In the genomic region with DNA sequence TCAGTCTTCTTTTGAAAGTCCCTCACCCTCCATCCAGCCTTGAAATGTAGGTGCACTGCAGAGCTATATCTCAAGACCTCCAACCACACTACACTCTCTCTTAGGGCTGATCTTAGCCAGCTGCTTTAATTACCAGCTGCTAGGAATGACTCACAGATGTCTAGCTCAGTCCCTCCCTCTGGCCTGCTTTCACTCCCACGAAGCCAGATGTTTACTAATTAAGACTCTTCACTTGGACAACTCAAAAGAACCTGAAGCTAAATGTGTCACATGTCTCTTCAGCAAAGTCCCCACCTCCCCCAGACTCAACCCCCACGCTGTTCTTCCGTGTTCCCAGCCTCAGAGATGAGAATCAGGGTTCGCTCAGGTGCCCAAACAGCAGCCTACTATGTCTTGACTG, we compare ENCODE assay signal across 9 cellular contexts. TPM values are rescaled to one million over a fixed set of nuclear protein-coding genes. Genes with fewer than 3 reads are reported as not detected.
DNase-seq lines count a peak whose midpoint lies in the region; ATAC-seq, FAIRE-seq and TF ChIP-seq lines count a peak whose summit lies in the region.
"Had no signal": no experiment of that assay in that cellular context is flagged by ENCODE, and none has a peak within 500 bp of the region (broad histone marks: within the 10 kb centered on the region; RNA-seq: fewer than 3 reads in every experiment).

No MANE protein-coding gene starts in this region.

- no peak for FAIRE-seq in A549 (lab: Jason Lieb, UNC)

- 89% methylated on average over 4 of the region's 4 CpGs for WGBS in A549 (ENCODE audit: missing lambda C conversion rate)

- H3K27ac ChIP-seq in A549, result no peak overlapping the region

- ATAC-seq in A549 (no peak), HG02970 (IDR thresholded peaks at IDR 0.05; ENCODE audit: low FRiP score, unreplicated experiment) (no peak), GM18505 (IDR thresholded peaks at IDR 0.05; ENCODE audit: unreplicated experiment) (no peak)

- H3K36me3 Mint-ChIP-seq in T-helper 2 cell treated with Interferon-gamma antibody and Interleukin-4, amounts not matched to agents 5 μg/mL and 100 μg/mL, for 36 hours (ENCODE audit: low read depth), result peaks cover 23% of the 10 kb centered on the region

- no peak for DNase-seq in A549 (ENCODE audit: low read depth in 1 of 2, low spot score in 1 of 2)
- peak; percentile 30 for DNase-seq in GM12865 (ENCODE audit: low read depth)
- no peak for DNase-seq in T-helper 2 cell treated with Interferon-gamma antibody and Interleukin-4, amounts not matched to agents 5 μg/mL and 100 μg/mL, for 36 hours (ENCODE audit: low spot score)
- peak in 38 of 42 donors; percentile 6 to 73 (median 43) for DNase-seq in head of caudate nucleus
- DNase-seq in amygdala (lab: John Stamatoyannopoulos, UW), result no peak
- DNase-seq in NCI-H2227 (lab: John Stamatoyannopoulos, UW; ENCODE audit: unreplicated experiment), result no peak
- DNase-seq: left cardiac atrium had no signal

- H3K4me1 ChIP-seq in A549, result peaks cover 31% of the 10 kb centered on the region

- POLR2A ChIA-PET in A549 (lab: Yijun Ruan, JAX), result no interaction called here

- no peaks in the 10 kb centered on the region for H3K9me3 ChIP-seq in A549

- H3K4me3 Mint-ChIP-seq in T-helper 2 cell treated with Interferon-gamma antibody and Interleukin-4, amounts not matched to agents 5 μg/mL and 100 μg/mL, for 36 hours, result no peak overlapping the region

- no peak for TF ChIP-seq RAD21 in A549 (conservative IDR thresholded peaks at IDR 0.05 in 1 of 2, IDR thresholded peaks at IDR 0.05 in 1 of 2)

- H3K4me2 ChIP-seq in A549, result peak overlapping the region; percentile 79; the same call in 1 of the 3 replicates

- CTCF ChIA-PET in A549 (lab: Yijun Ruan, JAX), result no interaction called here

- TF ChIP-seq EP300 in A549 (IDR thresholded peaks at IDR 0.05), result no peak

- no peak overlapping the region for H3K4me3 ChIP-seq in A549
- no peak overlapping the region for H3K4me3 ChIP-seq in GM12865 (ENCODE audit: low read depth, low read length)

- H3K9me3 Mint-ChIP-seq in T-helper 2 cell treated with Interferon-gamma antibody and Interleukin-4, amounts not matched to agents 5 μg/mL and 100 μg/mL, for 36 hours, result no peaks in the 10 kb centered on the region

- intact Hi-C loops in head of caudate nucleus (cut with DNase I), result no loop called here

- peaks cover 28% of the 10 kb centered on the region for H3K4me1 Mint-ChIP-seq in T-helper 2 cell treated with Interferon-gamma antibody and Interleukin-4, amounts not matched to agents 5 μg/mL and 100 μg/mL, for 36 hours (ENCODE audit: low read depth)

- TF ChIP-seq POLR2A in A549 (IDR thresholded peaks at IDR 0.05; ENCODE audit: low read length) (no peak), GM18505 (IDR thresholded peaks at IDR 0.05; ENCODE audit: borderline replicate concordance, extremely low read depth, insufficient read depth, insufficient read length) (no peak)

- no peaks in the 10 kb centered on the region for H3K27me3 Mint-ChIP-seq in T-helper 2 cell treated with Interferon-gamma antibody and Interleukin-4, amounts not matched to agents 5 μg/mL and 100 μg/mL, for 36 hours (ENCODE audit: low read depth)

- TF ChIP-seq CTCF in A549 (IDR thresholded peaks at IDR 0.05) (no peak), GM12865 (IDR thresholded peaks at IDR 0.05; ENCODE audit: insufficient read depth, low read depth, low read length, missing control alignments) (no peak)

- H3K27ac Mint-ChIP-seq in T-helper 2 cell treated with Interferon-gamma antibody and Interleukin-4, amounts not matched to agents 5 μg/mL and 100 μg/mL, for 36 hours, result peak overlapping the region; percentile 60

TF ChIP-seq in A549, 52 proteins besides CTCF, POLR2A, EP300 and RAD21:
- TF ChIP-seq HOXB13 (CRISPR knock-in tag; IDR thresholded peaks at IDR 0.05; ENCODE audit: low read depth) (no peak), TFCP2L1 (CRISPR knock-in tag; IDR thresholded peaks at IDR 0.05) (no peak), FOXS1 (CRISPR knock-in tag; IDR thresholded peaks at IDR 0.05) (no peak), ZC3H11A (IDR thresholded peaks at IDR 0.05) (no peak), HES2 (IDR thresholded peaks at IDR 0.05) (no peak)
- TF ChIP-seq, protein P1, sequence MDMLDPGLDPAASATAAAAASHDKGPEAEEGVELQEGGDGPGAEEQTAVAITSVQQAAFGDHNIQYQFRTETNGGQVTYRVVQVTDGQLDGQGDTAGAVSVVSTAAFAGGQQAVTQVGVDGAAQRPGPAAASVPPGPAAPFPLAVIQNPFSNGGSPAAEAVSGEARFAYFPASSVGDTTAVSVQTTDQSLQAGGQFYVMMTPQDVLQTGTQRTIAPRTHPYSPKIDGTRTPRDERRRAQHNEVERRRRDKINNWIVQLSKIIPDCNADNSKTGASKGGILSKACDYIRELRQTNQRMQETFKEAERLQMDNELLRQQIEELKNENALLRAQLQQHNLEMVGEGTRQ (IDR thresholded peaks at IDR 0.05), result no peak
- TF ChIP-seq, protein P2, sequence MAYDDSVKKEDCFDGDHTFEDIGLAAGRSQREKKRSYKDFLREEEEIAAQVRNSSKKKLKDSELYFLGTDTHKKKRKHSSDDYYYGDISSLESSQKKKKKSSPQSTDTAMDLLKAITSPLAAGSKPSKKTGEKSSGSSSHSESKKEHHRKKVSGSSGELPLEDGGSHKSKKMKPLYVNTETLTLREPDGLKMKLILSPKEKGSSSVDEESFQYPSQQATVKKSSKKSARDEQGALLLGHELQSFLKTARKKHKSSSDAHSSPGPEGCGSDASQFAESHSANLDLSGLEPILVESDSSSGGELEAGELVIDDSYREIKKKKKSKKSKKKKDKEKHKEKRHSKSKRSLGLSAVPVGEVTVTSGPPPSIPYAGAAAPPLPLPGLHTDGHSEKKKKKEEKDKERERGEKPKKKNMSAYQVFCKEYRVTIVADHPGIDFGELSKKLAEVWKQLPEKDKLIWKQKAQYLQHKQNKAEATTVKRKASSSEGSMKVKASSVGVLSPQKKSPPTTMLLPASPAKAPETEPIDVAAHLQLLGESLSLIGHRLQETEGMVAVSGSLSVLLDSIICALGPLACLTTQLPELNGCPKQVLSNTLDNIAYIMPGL (CRISPR knock-in tag; IDR thresholded peaks at IDR 0.05; ENCODE audit: borderline replicate concordance), result no peak

RNA-seq across cellular contexts. Expression of gene GTF3C1, which starts 2.6 kb away (rescaled TPM):
- polyA plus RNA-seq in A549 (2011; rRNA removed) (40.1 and 41.6 TPM in 2 replicates), A549 (2017; fragmentation: RNase III; extraction: RNeasy Plus Mini Kit Qiagen cat#74134 plus additional on column Dnase treatment) (47.8 to 54.2 TPM (median 51.8 TPM) in 3 replicates)
- 45.7 and 51.2 TPM in 2 replicates for polyA plus RNA-seq in A549 (2012; cell fraction: cytosol; rRNA removed)
- polyA plus RNA-seq in A549 (2012; cell fraction: nucleus; rRNA removed), result 252 and 263 TPM in 2 replicates
- polyA minus RNA-seq in A549 (2011; rRNA and poly(A)+ RNA removed), result 100 and 110 TPM in 2 replicates

RNA-seq across cellular contexts. Expression of gene KATNIP, which starts 2.8 kb away (rescaled TPM):
- polyA plus RNA-seq in A549 (2011; rRNA removed), result 27.1 and 27.9 TPM in 2 replicates
- polyA plus RNA-seq in A549 (2012; cell fraction: cytosol; rRNA removed), result 17.1 and 18.5 TPM in 2 replicates
- polyA plus RNA-seq in A549 (2012; cell fraction: nucleus; rRNA removed), result 77.9 and 87.4 TPM in 2 replicates
- 12.8 to 13.5 TPM (median 13.4 TPM) in 3 replicates for polyA plus RNA-seq in A549 (2017; fragmentation: RNase III; extraction: RNeasy Plus Mini Kit Qiagen cat#74134 plus additional on column Dnase treatment)
- 31.7 and 45.8 TPM in 2 replicates for polyA minus RNA-seq in A549 (2011; rRNA and poly(A)+ RNA removed)

Comparison
In these comparisons a context has a peak if more than half of its experiments do, and no peak if none do; other contexts are left out.
1. DNase-seq: peak in GM12865 (single experiment) and head of caudate nucleus (38 of 42); none in A549 (0 of 2), T-helper 2 cell treated with Interferon-gamma antibody and Interleukin-4, amounts not matched to agents 5 μg/mL and 100 μg/mL, for 36 hours (single experiment), amygdala (0 of 56) and NCI-H2227 (single experiment).